In genomic region chr1:116666747-116667576, GRCh38 we compare ENCODE assay signal across 8 cellular contexts. TPM values are rescaled to one million over a fixed set of nuclear protein-coding genes. Genes with fewer than 3 reads are reported as not detected.
DNase-seq lines count a peak whose midpoint lies in the region; ATAC-seq lines count a peak whose summit lies in the region.

No MANE protein-coding gene starts in this region.

- no peak for DNase-seq in MG63
- DNase-seq in astrocyte of the hippocampus (ENCODE audit: low read depth, low spot score): peak; percentile 51
- peak; percentile 64 for DNase-seq in islet precursor cell
- no peak for DNase-seq in stimulated activated naive CD8-positive, alpha-beta T cell treated with anti-CD3 and anti-CD28 coated beads, Interleukin-15, Interleukin-2, amounts not matched to agents 100 U/mL and 50 U/mL, for 24 hours
- no peak for DNase-seq in kidney glomerular epithelial cell (lab: John Stamatoyannopoulos, UW)
- DNase-seq in Ammon's horn (ENCODE audit: low spot score): no peak

- H3K27me3 ChIP-seq in MG63: peaks cover 24% of the 10 kb centered on the region

- ATAC-seq in GM18867 (IDR thresholded peaks at IDR 0.05; ENCODE audit: unreplicated experiment): peak; percentile 16
- ATAC-seq in stimulated activated naive CD8-positive, alpha-beta T cell treated with anti-CD3 and anti-CD28 coated beads, Interleukin-15, Interleukin-2, amounts not matched to agents 100 U/mL and 50 U/mL, for 24 hours: peak; percentile 19
- no peak for ATAC-seq in HG02610 (IDR thresholded peaks at IDR 0.05; ENCODE audit: unreplicated experiment)

- H3K9me3 ChIP-seq in MG63: no peaks in the 10 kb centered on the region

- H3K4me3 ChIP-seq in MG63: peak overlapping the region; percentile 55

- no peaks in the 10 kb centered on the region for H3K36me3 ChIP-seq in MG63

RNA-seq across cellular contexts. Expression of gene IGSF3, which starts 0.6 kb away (rescaled TPM):
- total RNA-seq in MG63 (2014; rRNA removed; shearing (Covaris generic); ENCODE audit: low replicate concordance): 4.6 and 5.0 TPM in 2 replicates

Comparison
In these comparisons a context has a peak if more than half of its experiments do, and no peak if none do; other contexts are left out.
1. DNase-seq: peak in astrocyte of the hippocampus (single experiment) and islet precursor cell (single experiment); none in MG63 (single experiment), stimulated activated naive CD8-positive, alpha-beta T cell treated with anti-CD3 and anti-CD28 coated beads, Interleukin-15, Interleukin-2, amounts not matched to agents 100 U/mL and 50 U/mL, for 24 hours (single experiment), kidney glomerular epithelial cell (single experiment) and Ammon's horn (single experiment).